12 cellular contexts compared by ENCODE assay signal in the genomic region with DNA sequence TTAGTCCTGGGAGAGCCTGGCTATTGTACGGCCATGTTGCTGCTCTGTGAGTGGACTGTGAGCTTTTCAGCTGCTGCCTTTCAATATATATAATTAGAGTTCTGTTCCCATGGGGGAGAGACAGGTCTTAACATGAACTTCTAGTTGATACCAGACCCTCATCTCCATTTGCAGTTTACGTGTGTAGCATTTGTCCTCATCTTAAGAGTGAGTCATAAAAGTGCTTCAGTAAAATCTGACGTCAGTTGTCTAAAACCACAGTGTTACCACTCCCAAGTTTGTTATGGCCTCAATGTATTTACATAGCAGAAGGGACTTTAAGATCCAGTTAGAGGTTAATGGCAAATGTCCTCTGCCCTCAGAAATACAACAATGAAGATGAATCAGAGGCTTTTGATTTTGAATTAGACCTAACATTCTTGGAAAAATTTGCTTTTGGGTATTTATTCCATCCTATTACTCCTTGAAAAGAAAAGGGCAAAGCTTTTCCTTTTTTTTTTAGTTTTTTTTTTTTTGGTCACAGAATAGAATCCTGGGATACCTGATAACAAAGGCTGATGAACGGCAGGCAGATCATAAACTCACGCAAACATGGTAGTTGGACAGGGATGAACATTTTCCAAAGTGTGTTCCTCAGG. TPM values are rescaled to one million over a fixed set of nuclear protein-coding genes. Genes with fewer than 3 reads are reported as not detected.
DNase-seq lines count a peak whose midpoint lies in the region; ATAC-seq and TF ChIP-seq lines count a peak whose summit lies in the region.
"Had no signal": no experiment of that assay in that cellular context is flagged by ENCODE, and none has a peak within 500 bp of the region (broad histone marks: within the 10 kb centered on the region; RNA-seq: fewer than 3 reads in every experiment).

No MANE protein-coding gene starts in this region.

- H3K4me3 Mint-ChIP-seq in HFFc6: no peak overlapping the region; the same call in 1 of the 2 replicates
- H3K4me3 Mint-ChIP-seq in T-helper 2 cell treated with Interferon-gamma antibody and Interleukin-4, amounts not matched to agents 5 μg/mL and 100 μg/mL, for 36 hours: no peak overlapping the region
- no peak overlapping the region for H3K4me3 Mint-ChIP-seq in stimulated activated memory B cell treated with anti-CD40 and anti-IgM and Interleukin-4, amounts not matched to agents 10 μg/mL and 1 μg/mL and 100 μg/mL, for 72 hours
- H3K4me3 Mint-ChIP-seq: CD4-positive, alpha-beta memory T cell; stimulated activated naive CD8-positive, alpha-beta T cell treated with anti-CD3 and anti-CD28 coated beads, Interleukin-15, Interleukin-2, amounts not matched to agents 100 ng/mL and 50 ng/mL, for 24 hours had no signal

- intact Hi-C loops in PC-3 (cut with micrococcal nuclease) (no loop called here), OCI-LY7 (cut with micrococcal nuclease; ENCODE audit: unreplicated experiment) (no loop called here)

- CTCF ChIA-PET in PC-3 (lab: Charles Lee): no interaction called here
- CTCF ChIA-PET in OCI-LY7 (lab: Charles Lee; ENCODE audit: unreplicated experiment): no interaction called here

- H3K9me2 ChIP-seq in PC-3 (replicated peaks; ENCODE audit: low read length) (no peaks in the 10 kb centered on the region), OCI-LY7 (ENCODE audit: insufficient read depth, low read length) (no peaks in the 10 kb centered on the region)

- no peaks in the 10 kb centered on the region for H3K36me3 Mint-ChIP-seq in HFFc6 (ENCODE audit: low read depth)
- H3K36me3 Mint-ChIP-seq in T-helper 2 cell treated with Interferon-gamma antibody and Interleukin-4, amounts not matched to agents 5 μg/mL and 100 μg/mL, for 36 hours (ENCODE audit: low read depth): no peaks in the 10 kb centered on the region
- no peaks in the 10 kb centered on the region for H3K36me3 Mint-ChIP-seq in stimulated activated memory B cell treated with anti-CD40 and anti-IgM and Interleukin-4, amounts not matched to agents 10 μg/mL and 1 μg/mL and 100 μg/mL, for 72 hours
- H3K36me3 Mint-ChIP-seq: CD4-positive, alpha-beta memory T cell had no signal

- no peaks in the 10 kb centered on the region for H3K9me3 Mint-ChIP-seq in HFFc6
- no peaks in the 10 kb centered on the region for H3K9me3 Mint-ChIP-seq in T-helper 2 cell treated with Interferon-gamma antibody and Interleukin-4, amounts not matched to agents 5 μg/mL and 100 μg/mL, for 36 hours
- peaks cover 5% of the 10 kb centered on the region for H3K9me3 Mint-ChIP-seq in stimulated activated memory B cell treated with anti-CD40 and anti-IgM and Interleukin-4, amounts not matched to agents 10 μg/mL and 1 μg/mL and 100 μg/mL, for 72 hours
- H3K9me3 Mint-ChIP-seq: stimulated activated naive CD8-positive, alpha-beta T cell treated with anti-CD3 and anti-CD28 coated beads, Interleukin-15, Interleukin-2, amounts not matched to agents 100 ng/mL and 50 ng/mL, for 24 hours had no signal

- H3K27me3 Mint-ChIP-seq in HFFc6 (ENCODE audit: insufficient read depth): peaks cover 5% of the 10 kb centered on the region; the same call in 1 of the 2 replicates
- no peaks in the 10 kb centered on the region for H3K27me3 Mint-ChIP-seq in T-helper 2 cell treated with Interferon-gamma antibody and Interleukin-4, amounts not matched to agents 5 μg/mL and 100 μg/mL, for 36 hours (ENCODE audit: low read depth)
- peaks cover 5% of the 10 kb centered on the region for H3K27me3 Mint-ChIP-seq in stimulated activated memory B cell treated with anti-CD40 and anti-IgM and Interleukin-4, amounts not matched to agents 10 μg/mL and 1 μg/mL and 100 μg/mL, for 72 hours

- DNase-seq in AG08395 (ENCODE audit: low spot score): peak; percentile 26
- DNase-seq in HFFc6: peak; percentile 64
- peak; percentile 81 for DNase-seq in PC-3
- peak; percentile 88 for DNase-seq in fibroblast of villous mesenchyme (ENCODE audit: low read depth)
- DNase-seq in T-helper 2 cell treated with Interferon-gamma antibody and Interleukin-4, amounts not matched to agents 5 μg/mL and 100 μg/mL, for 36 hours (ENCODE audit: low spot score): no peak
- no peak for DNase-seq in OCI-LY7 (ENCODE audit: low spot score)
- DNase-seq in NCI-H1048 (lab: John Stamatoyannopoulos, UW): no peak
- DNase-seq: activated CD4-positive, alpha-beta T cell treated with anti-CD3 and anti-CD28 coated beads, Interleukin-2, amount 50 U/mL, for 1 hour; CD4-positive, alpha-beta memory T cell had no signal

- ATAC-seq in PC-3: peak; percentile 84
- ATAC-seq in stimulated activated memory B cell treated with anti-CD40 and anti-IgM and Interleukin-4, amounts not matched to agents 10 μg/mL and 1 μg/mL and 100 μg/mL, for 72 hours: no peak

- H4K20me1 ChIP-seq in PC-3 (ENCODE audit: low read length) (no peaks in the 10 kb centered on the region), OCI-LY7 (ENCODE audit: insufficient read depth, low read length) (no peaks in the 10 kb centered on the region)

- H3K4me1 Mint-ChIP-seq in HFFc6 (ENCODE audit: low read depth): peaks cover 47% of the 10 kb centered on the region
- H3K4me1 Mint-ChIP-seq in T-helper 2 cell treated with Interferon-gamma antibody and Interleukin-4, amounts not matched to agents 5 μg/mL and 100 μg/mL, for 36 hours (ENCODE audit: low read depth): no peaks in the 10 kb centered on the region
- H3K4me1 Mint-ChIP-seq in stimulated activated memory B cell treated with anti-CD40 and anti-IgM and Interleukin-4, amounts not matched to agents 10 μg/mL and 1 μg/mL and 100 μg/mL, for 72 hours: no peaks in the 10 kb centered on the region
- H3K4me1 Mint-ChIP-seq: CD4-positive, alpha-beta memory T cell had no signal

- H3K4me2 ChIP-seq in PC-3 (ENCODE audit: low read length) (peak overlapping the region; percentile 54), OCI-LY7 (ENCODE audit: low read length) (no peak overlapping the region)

- no peak for TF ChIP-seq CTCF in HFFc6 (IDR thresholded peaks at IDR 0.05)
- no peak for TF ChIP-seq CTCF in PC-3 (conservative IDR thresholded peaks at IDR 0.05; ENCODE audit: low read depth, low read length)
- no peak for TF ChIP-seq CTCF in fibroblast of villous mesenchyme (IDR thresholded peaks at IDR 0.05; ENCODE audit: insufficient read depth, low read depth, low read length)
- no peak for TF ChIP-seq CTCF in OCI-LY7 (conservative IDR thresholded peaks at IDR 0.05; ENCODE audit: low read length)

- H3K79me2 ChIP-seq in PC-3 (ENCODE audit: low read length) (no peaks in the 10 kb centered on the region), OCI-LY7 (ENCODE audit: insufficient read depth, low read depth, low read length) (no peaks in the 10 kb centered on the region)

- H3K4me3 ChIP-seq in PC-3 (ENCODE audit: low read length) (no peak overlapping the region), fibroblast of villous mesenchyme (ENCODE audit: low read depth, low read length) (no peak overlapping the region), OCI-LY7 (ENCODE audit: low read depth, low read length, poor library complexity, severe bottlenecking) (no peak overlapping the region)

- H3K27ac ChIP-seq in PC-3 (ENCODE audit: low read length) (peak overlapping the region; percentile 90), OCI-LY7 (ENCODE audit: low read depth, low read length, poor library complexity, severe bottlenecking) (no peak overlapping the region)

- H3K9me3 ChIP-seq in PC-3 (ENCODE audit: low read length): no peaks in the 10 kb centered on the region
- no peaks in the 10 kb centered on the region for H3K9me3 ChIP-seq in OCI-LY7 (ENCODE audit: low read length)

- H2AFZ ChIP-seq in PC-3 (ENCODE audit: low read length) (0 out of 2 replicates have a peak overlapping the region, but pooled peaks have one; percentile 35), OCI-LY7 (ENCODE audit: low read length) (no peak overlapping the region)

- H3K27me3 ChIP-seq in PC-3 (ENCODE audit: low read length): no peaks in the 10 kb centered on the region

- H3K36me3 ChIP-seq in PC-3 (ENCODE audit: low read depth, low read length): no peaks in the 10 kb centered on the region
- no peaks in the 10 kb centered on the region for H3K36me3 ChIP-seq in OCI-LY7 (ENCODE audit: insufficient read depth, low read length)

- peak overlapping the region; percentile 68 for H3K9ac ChIP-seq in PC-3 (ENCODE audit: low read length)

- H3F3A ChIP-seq in PC-3 (ENCODE audit: low read length, unreplicated experiment): no peaks in the 10 kb centered on the region

- peak overlapping the region; percentile 57; the same call in 1 of the 2 replicates for H3K27ac Mint-ChIP-seq in HFFc6
- H3K27ac Mint-ChIP-seq in T-helper 2 cell treated with Interferon-gamma antibody and Interleukin-4, amounts not matched to agents 5 μg/mL and 100 μg/mL, for 36 hours: no peak overlapping the region
- no peak overlapping the region for H3K27ac Mint-ChIP-seq in stimulated activated memory B cell treated with anti-CD40 and anti-IgM and Interleukin-4, amounts not matched to agents 10 μg/mL and 1 μg/mL and 100 μg/mL, for 72 hours
- H3K27ac Mint-ChIP-seq: CD4-positive, alpha-beta memory T cell; stimulated activated naive CD8-positive, alpha-beta T cell treated with anti-CD3 and anti-CD28 coated beads, Interleukin-15, Interleukin-2, amounts not matched to agents 100 ng/mL and 50 ng/mL, for 24 hours had no signal

- BruUV-seq in PC-3 (replicated peaks; lab: Mats Ljungman, UMichigan) (no TSS peak), OCI-LY7 (replicated peaks; lab: Mats Ljungman, UMichigan) (no TSS peak)

- peaks cover 35% of the 10 kb centered on the region for H3K4me1 ChIP-seq in PC-3 (ENCODE audit: insufficient read depth, low read length)
- no peaks in the 10 kb centered on the region for H3K4me1 ChIP-seq in OCI-LY7 (ENCODE audit: insufficient read depth, low read length, poor library complexity, severe bottlenecking)

- POLR2A ChIA-PET in PC-3 (lab: Charles Lee; ENCODE audit: unreplicated experiment) (no interaction called here), OCI-LY7 (lab: Charles Lee) (no interaction called here)

RNA-seq across cellular contexts. Expression of gene PHOX2B, which starts 38.6 kb away (rescaled TPM):
- not detected for total RNA-seq in HFFc6 (2021; fragmentation: NEBNext Ultra II Directional; extraction: Animal tissue kit (Norgen Biotek cat#: 25700))
- total RNA-seq in PC-3 (2014; rRNA removed) (not detected in 2 replicates), fibroblast of villous mesenchyme (not detected in 2 replicates), OCI-LY7 (2022) (not detected in 2 replicates)
- not detected in 2 replicates for total RNA-seq in OCI-LY7 (2014; rRNA removed; shearing (Covaris generic))
- total RNA-seq: CD4-positive, alpha-beta memory T cell; frontal cortex had no signal

Comparison
In these comparisons a context has a peak if more than half of its experiments do, and no peak if none do; other contexts are left out.
1. DNase-seq: peak in AG08395 (single experiment), HFFc6 (single experiment), PC-3 (single experiment) and fibroblast of villous mesenchyme (single experiment); none in T-helper 2 cell treated with Interferon-gamma antibody and Interleukin-4, amounts not matched to agents 5 μg/mL and 100 μg/mL, for 36 hours (single experiment), OCI-LY7 (single experiment) and NCI-H1048 (single experiment).